In genomic region chr1:21782868-21783678, GRCh38 we compare ENCODE assay signal across 8 cellular contexts.
DNase-seq lines count a peak whose midpoint lies in the region; ATAC-seq lines count a peak whose summit lies in the region.

A gene with protein sequence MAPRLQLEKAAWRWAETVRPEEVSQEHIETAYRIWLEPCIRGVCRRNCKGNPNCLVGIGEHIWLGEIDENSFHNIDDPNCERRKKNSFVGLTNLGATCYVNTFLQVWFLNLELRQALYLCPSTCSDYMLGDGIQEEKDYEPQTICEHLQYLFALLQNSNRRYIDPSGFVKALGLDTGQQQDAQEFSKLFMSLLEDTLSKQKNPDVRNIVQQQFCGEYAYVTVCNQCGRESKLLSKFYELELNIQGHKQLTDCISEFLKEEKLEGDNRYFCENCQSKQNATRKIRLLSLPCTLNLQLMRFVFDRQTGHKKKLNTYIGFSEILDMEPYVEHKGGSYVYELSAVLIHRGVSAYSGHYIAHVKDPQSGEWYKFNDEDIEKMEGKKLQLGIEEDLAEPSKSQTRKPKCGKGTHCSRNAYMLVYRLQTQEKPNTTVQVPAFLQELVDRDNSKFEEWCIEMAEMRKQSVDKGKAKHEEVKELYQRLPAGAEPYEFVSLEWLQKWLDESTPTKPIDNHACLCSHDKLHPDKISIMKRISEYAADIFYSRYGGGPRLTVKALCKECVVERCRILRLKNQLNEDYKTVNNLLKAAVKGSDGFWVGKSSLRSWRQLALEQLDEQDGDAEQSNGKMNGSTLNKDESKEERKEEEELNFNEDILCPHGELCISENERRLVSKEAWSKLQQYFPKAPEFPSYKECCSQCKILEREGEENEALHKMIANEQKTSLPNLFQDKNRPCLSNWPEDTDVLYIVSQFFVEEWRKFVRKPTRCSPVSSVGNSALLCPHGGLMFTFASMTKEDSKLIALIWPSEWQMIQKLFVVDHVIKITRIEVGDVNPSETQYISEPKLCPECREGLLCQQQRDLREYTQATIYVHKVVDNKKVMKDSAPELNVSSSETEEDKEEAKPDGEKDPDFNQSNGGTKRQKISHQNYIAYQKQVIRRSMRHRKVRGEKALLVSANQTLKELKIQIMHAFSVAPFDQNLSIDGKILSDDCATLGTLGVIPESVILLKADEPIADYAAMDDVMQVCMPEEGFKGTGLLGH (minus strand): TSS chr1:21783149. CDS start chr1:21782957, 192 bp downstream.

- peaks cover 46% of the 10 kb centered on the region for H4K20me1 ChIP-seq in BLaER1

- peak; percentile 92 for DNase-seq in NCI-H748 (lab: John Stamatoyannopoulos, UW; ENCODE audit: unreplicated experiment)
- peak; percentile 96 for DNase-seq in activated CD4-positive, alpha-beta T cell treated with anti-CD3 and anti-CD28 coated beads, Interleukin-2, amount 50 U/mL, for 1 hour
- peak; percentile 32 for DNase-seq in cortex of kidney (lab: John Stamatoyannopoulos, UW)
- DNase-seq in left kidney (ENCODE audit: low read depth, low spot score), result peak; percentile 100
- peak; percentile 98 for DNase-seq in stimulated activated CD4-positive, alpha-beta T cell treated with anti-CD3 and anti-CD28 coated beads, Interleukin-1b, Interleukin-23, amount 100 ng/mL, for 48 hours

- H3K9me3 ChIP-seq in BLaER1, result peaks cover 12% of the 10 kb centered on the region

- H3K4me3 ChIP-seq in BLaER1, result peak within 1 kb of the TSS; percentile 94

- H3K4me2 ChIP-seq in BLaER1, result peak within 1 kb of the TSS; percentile 95

- peaks cover 11% of the 10 kb centered on the region for H3K36me3 ChIP-seq in BLaER1

- H3K9ac ChIP-seq in BLaER1, result peak within 1 kb of the TSS; percentile 99

- H3K27me3 ChIP-seq in BLaER1, result no peaks in the 10 kb centered on the region; the same call in 1 of the 2 replicates

- peak; percentile 65 for ATAC-seq in GM19395 (IDR thresholded peaks at IDR 0.05; ENCODE audit: unreplicated experiment)
- ATAC-seq in HG03558 (IDR thresholded peaks at IDR 0.05; ENCODE audit: extremely low read depth, unreplicated experiment), result peak; percentile 54

- H3K4me1 ChIP-seq in BLaER1, result peaks cover 26% of the 10 kb centered on the region

- peak within 1 kb of the TSS; percentile 98 for H3K27ac ChIP-seq in BLaER1

Comparison
In these comparisons a context has a peak if more than half of its experiments do, and no peak if none do; other contexts are left out.
1. Peak in every context shown above with its lines: DNase-seq, ATAC-seq, H3K4me3 ChIP-seq and H3K27ac ChIP-seq.
2. DNase-seq: peak in every context shown above with its lines; median percentile 100 in left kidney; 98 in stimulated activated CD4-positive, alpha-beta T cell treated with anti-CD3 and anti-CD28 coated beads, Interleukin-1b, Interleukin-23, amount 100 ng/mL, for 48 hours; 96 in activated CD4-positive, alpha-beta T cell treated with anti-CD3 and anti-CD28 coated beads, Interleukin-2, amount 50 U/mL, for 1 hour; 92 in NCI-H748; 32 in cortex of kidney.